ENCODE assay signal across 12 cellular contexts in the genomic region with DNA sequence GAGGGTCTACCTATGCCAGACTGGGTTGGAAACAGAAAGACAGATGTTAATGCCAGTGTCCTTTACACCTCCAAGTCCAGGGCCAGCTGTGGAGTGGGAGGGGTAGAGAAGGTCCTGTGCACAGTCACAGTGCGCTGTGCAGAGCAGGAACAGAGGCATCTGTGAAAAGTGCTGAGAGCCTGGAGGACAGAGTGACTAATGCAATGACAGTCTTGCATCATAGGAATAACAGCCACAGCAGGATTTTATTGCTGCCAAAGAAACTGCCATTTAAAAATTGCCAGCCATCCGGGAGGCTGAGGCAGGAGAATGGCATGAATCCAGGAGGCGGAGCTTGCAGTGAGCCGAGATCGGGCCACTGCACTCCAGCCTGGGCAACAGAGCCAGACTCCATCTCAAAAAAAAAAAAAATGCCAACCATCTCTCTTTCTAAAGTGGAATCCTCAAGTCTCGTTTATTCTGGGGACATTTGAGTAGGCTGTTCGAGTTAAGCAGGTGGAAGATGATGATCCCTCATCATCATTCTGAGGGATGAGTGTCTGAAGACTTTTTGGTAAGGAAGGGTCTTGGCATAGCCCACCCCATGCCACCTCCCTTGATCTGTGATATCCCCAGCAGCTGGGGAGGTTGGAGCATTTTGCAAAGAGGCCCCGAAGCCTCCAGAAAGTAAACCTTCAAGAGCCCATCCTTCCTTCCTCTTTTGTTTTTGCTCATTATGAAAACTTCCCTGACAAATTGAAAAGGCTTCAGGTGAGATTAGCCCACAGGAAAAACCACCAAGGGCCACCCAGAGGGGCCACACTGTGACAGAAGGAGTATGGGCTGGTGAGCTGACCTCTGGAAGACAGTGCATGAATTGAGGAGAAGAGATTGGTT. TPM values are rescaled to one million over a fixed set of nuclear protein-coding genes. Genes with fewer than 3 reads are reported as not detected.
DNase-seq lines count a peak whose midpoint lies in the region; ATAC-seq, FAIRE-seq and TF ChIP-seq lines count a peak whose summit lies in the region.
"Had no signal": no experiment of that assay in that cellular context is flagged by ENCODE, and none has a peak within 500 bp of the region (broad histone marks: within the 10 kb centered on the region; RNA-seq: fewer than 3 reads in every experiment).

No MANE protein-coding gene starts in this region.

- WGBS in HepG2 (ENCODE audit: low lambda C conversion rate), result 21% methylated on average over 8 of the region's 8 CpGs

- H3K27ac ChIP-seq in HEK293 (ENCODE audit: extremely low read depth, low read depth, low read length) (no peak overlapping the region), HepG2 (ENCODE audit: extremely low read length, insufficient read depth, low read length) (no peak overlapping the region), osteoblast (ENCODE audit: low read depth, low read length) (no peak overlapping the region)
- H3K27ac ChIP-seq: KMS-11, SK-N-MC had no signal

- no peak for TF ChIP-seq POLR2A in HepG2 (IDR thresholded peaks at IDR 0.05; ENCODE audit: insufficient read depth in 1 of 2, low read depth in 2 of 2, low read length in 2 of 2)

- no peak overlapping the region for H2AFZ ChIP-seq in HepG2 (ENCODE audit: low read length)
- no peak overlapping the region for H2AFZ ChIP-seq in osteoblast (ENCODE audit: low read length)

- H3K79me2 ChIP-seq in HepG2 (ENCODE audit: insufficient read depth, low read length), result no peaks in the 10 kb centered on the region
- H3K79me2 ChIP-seq in osteoblast (ENCODE audit: insufficient read depth, low read length), result no peaks in the 10 kb centered on the region

- H3K27me3 ChIP-seq in HepG2 (ENCODE audit: control insufficient read depth in 1 of 2, insufficient read depth in 2 of 2, low read length in 2 of 2), result peaks cover 0 to 3% of the 10 kb centered on the region in 2 experiments; a peak in 2 of 5 replicates
- H3K27me3 ChIP-seq in osteoblast (ENCODE audit: insufficient read depth, low read length), result peaks cover 48% of the 10 kb centered on the region

- no peak for FAIRE-seq in HepG2 (lab: Jason Lieb, UNC)

- ATAC-seq in HepG2 (no peak), HG02852 (IDR thresholded peaks at IDR 0.05; ENCODE audit: unreplicated experiment) (no peak)

- peak; percentile 47 for DNase-seq in AG20443 (ENCODE audit: low spot score)
- DNase-seq in SW480 (ENCODE audit: low spot score), result peak; percentile 67
- DNase-seq in HepG2 (ENCODE audit: low spot score), result no peak
- no peak for DNase-seq in NCI-H146 treated with DMSO at 0.1 percent for 48 hours (lab: John Stamatoyannopoulos, UW; ENCODE audit: unreplicated experiment)
- no peak for DNase-seq in NCI-H2227 treated with DMSO at 0.1 percent for 48 hours (lab: John Stamatoyannopoulos, UW)
- no peak for DNase-seq in osteoblast (ENCODE audit: insufficient read length, low spot score, missing footprints)
- DNase-seq: Calu3; effector CD4-positive, alpha-beta T cell had no signal

- no peak for TF ChIP-seq RAD21 in HepG2 (CRISPR knock-in tag; IDR thresholded peaks at IDR 0.05)

- H3K9me3 ChIP-seq in HEK293 (ENCODE audit: control insufficient read depth, insufficient read depth, low read depth, low read length) (no peaks in the 10 kb centered on the region), HepG2 (ENCODE audit: low read length) (no peaks in the 10 kb centered on the region), osteoblast (ENCODE audit: low read depth, low read length) (no peaks in the 10 kb centered on the region)

- no peak overlapping the region for H3K4me2 ChIP-seq in HepG2 (ENCODE audit: low read depth, low read length)
- H3K4me2 ChIP-seq in osteoblast (ENCODE audit: insufficient read depth, low read length), result no peak overlapping the region
- H3K4me2 ChIP-seq: KMS-11 had no signal

- POLR2A ChIA-PET in HEK293 (lab: Yijun Ruan, JAX), result no interaction called here
- POLR2A ChIA-PET in HepG2 (lab: Yijun Ruan, JAX), result no interaction called here

- no TSS peak for BruUV-seq in HepG2 (replicated peaks; lab: Mats Ljungman, UMichigan)

- TF ChIP-seq EP300 in HepG2 (IDR thresholded peaks at IDR 0.05; ENCODE audit: low read depth in 2 of 2, low read length in 2 of 2) (no peak), HepG2 (CRISPR knock-in tag; IDR thresholded peaks at IDR 0.05; ENCODE audit: borderline replicate concordance) (no peak)

- H3K4me3 ChIP-seq in HEK293 (ENCODE audit: low read depth, low read length) (no peak overlapping the region), HepG2 (replicated peaks in 1 of 3; ENCODE audit: insufficient read depth in 1 of 3, low read depth in 2 of 3, low read length in 3 of 3) (no peak overlapping the region), osteoblast (ENCODE audit: insufficient read depth, low read length) (no peak overlapping the region)
- H3K4me3 ChIP-seq: SK-N-MC had no signal

- H3K36me3 ChIP-seq in HEK293 (ENCODE audit: control insufficient read depth in 2 of 2, insufficient read depth in 1 of 2, low read length in 2 of 2) (no peaks in the 10 kb centered on the region), HepG2 (replicated peaks in 1 of 2; ENCODE audit: control insufficient read depth in 1 of 2, insufficient read depth in 2 of 2, low read length in 2 of 2) (no peaks in the 10 kb centered on the region), osteoblast (ENCODE audit: insufficient read depth, low read length) (no peaks in the 10 kb centered on the region)

- intact Hi-C loops in HepG2 (cut with micrococcal nuclease; ENCODE audit: unreplicated experiment), result no loop called here

- CTCF ChIA-PET in HEK293 (lab: Yijun Ruan, JAX), result interaction anchor here (0.6 kb wide), 1 partner anchor 198 kb away, joined by 4 read pairs; no protein-coding TSS in a partner anchor
- CTCF ChIA-PET in HepG2 (lab: Yijun Ruan, JAX; ENCODE audit: low intra/inter-chr PET ratio, low total read pairs), result no interaction called here

- in situ Hi-C loops in HepG2 (cut with HindIII; ENCODE audit: extremely low pct_ligation_motif_present, low pct_unique_long_range_greater_than_20kb), result no loop called here

- TF ChIP-seq CTCF in HEK293 (tag by site-specific recombination; IDR thresholded peaks at IDR 0.05) (no peak), HepG2 (CRISPR knock-in tag; IDR thresholded peaks at IDR 0.05) (no peak), osteoblast (IDR thresholded peaks at IDR 0.05; ENCODE audit: extremely low read depth, low read depth, low read length) (no peak)

- H3K9ac ChIP-seq in HepG2 (ENCODE audit: insufficient read depth, low read depth, low read length), result no peak overlapping the region
- H3K9ac ChIP-seq: KMS-11 had no signal

- H3K4me1 ChIP-seq in HEK293 (ENCODE audit: control insufficient read depth, insufficient read depth, low read length) (no peaks in the 10 kb centered on the region), HepG2 (ENCODE audit: insufficient read depth, low read length) (no peaks in the 10 kb centered on the region), osteoblast (ENCODE audit: insufficient read depth, low read length) (no peaks in the 10 kb centered on the region)

- H4K20me1 ChIP-seq in HepG2 (ENCODE audit: insufficient read depth, low read length), result no peaks in the 10 kb centered on the region
- no peaks in the 10 kb centered on the region for H4K20me1 ChIP-seq in osteoblast (ENCODE audit: insufficient read depth, low read length)

RNA-seq across cellular contexts. Expression of a gene that starts 7.7 kb away (rescaled TPM):
- total RNA-seq in HepG2 (2016; rRNA removed; fragmentation: Illumina TruSeq; extraction: Trizol) (not detected in 2 replicates), osteoblast (not detected in 2 replicates)
- total RNA-seq in HepG2 (2016; cell fraction: cytosol; rRNA removed; fragmentation: Illumina TruSeq; extraction: Trizol; ENCODE audit: low read depth), result not detected in 2 replicates
- total RNA-seq in HepG2 (2016; cell fraction: insoluble cytoplasmic fraction; rRNA removed; fragmentation: Illumina TruSeq; extraction: Trizol), result not detected in 2 replicates
- not detected in 2 replicates for total RNA-seq in HepG2 (2016; cell fraction: membrane; rRNA removed; fragmentation: Illumina TruSeq; extraction: Trizol)
- not detected in 2 replicates for total RNA-seq in HepG2 (2016; cell fraction: nucleus; rRNA removed; fragmentation: Illumina TruSeq; extraction: Trizol)
- not detected in 2 replicates for polyA plus RNA-seq in HepG2 (2011; rRNA removed)
- polyA plus RNA-seq in HepG2 (2011; cell fraction: cytosol; rRNA removed), result not detected in 2 replicates
- not detected in 2 replicates for polyA plus RNA-seq in HepG2 (2011; cell fraction: nucleus; rRNA removed)
- not detected in 2 replicates for polyA plus RNA-seq in HepG2 (2012)
- not detected in 2 replicates for polyA plus RNA-seq in HepG2 (2016; cell fraction: cytosol; fragmentation: Illumina TruSeq; extraction: Trizol; ENCODE audit: low read depth)
- not detected in 2 replicates for polyA plus RNA-seq in HepG2 (2016; cell fraction: insoluble cytoplasmic fraction; fragmentation: Illumina TruSeq; extraction: Trizol; ENCODE audit: low read depth)
- polyA plus RNA-seq in HepG2 (2016; cell fraction: membrane; fragmentation: Illumina TruSeq; extraction: Trizol; ENCODE audit: low read depth), result not detected in 2 replicates
- not detected in 2 replicates for polyA plus RNA-seq in HepG2 (2016; cell fraction: nucleus; fragmentation: Illumina TruSeq; extraction: Trizol; ENCODE audit: insufficient read depth, low read depth)
- polyA minus RNA-seq in HepG2 (2011; rRNA and poly(A)+ RNA removed; ENCODE audit: low replicate concordance), result not detected in 2 replicates
- not detected in 2 replicates for polyA minus RNA-seq in HepG2 (2011; cell fraction: cytosol; rRNA and poly(A)+ RNA removed)
- not detected in 2 replicates for polyA minus RNA-seq in HepG2 (2011; cell fraction: nucleus; rRNA and poly(A)+ RNA removed)
- total RNA-seq: Calu3 had no signal

RNA-seq across cellular contexts. Expression of a gene that starts 9.1 kb away (rescaled TPM):
- total RNA-seq in HepG2 (2016; rRNA removed; fragmentation: Illumina TruSeq; extraction: Trizol), result not detected in 2 replicates
- not detected in 2 replicates for total RNA-seq in HepG2 (2016; cell fraction: cytosol; rRNA removed; fragmentation: Illumina TruSeq; extraction: Trizol; ENCODE audit: low read depth)
- not detected in 2 replicates for total RNA-seq in HepG2 (2016; cell fraction: insoluble cytoplasmic fraction; rRNA removed; fragmentation: Illumina TruSeq; extraction: Trizol)
- total RNA-seq in HepG2 (2016; cell fraction: membrane; rRNA removed; fragmentation: Illumina TruSeq; extraction: Trizol), result not detected in 2 replicates
- total RNA-seq in HepG2 (2016; cell fraction: nucleus; rRNA removed; fragmentation: Illumina TruSeq; extraction: Trizol), result not detected in 2 replicates
- polyA plus RNA-seq in HepG2 (2011; rRNA removed), result not detected in 2 replicates
- not detected in 2 replicates for polyA plus RNA-seq in HepG2 (2011; cell fraction: cytosol; rRNA removed)
- polyA plus RNA-seq in HepG2 (2011; cell fraction: nucleus; rRNA removed), result not detected in 2 replicates
- polyA plus RNA-seq in HepG2 (2012), result not detected in 2 replicates
- polyA plus RNA-seq in HepG2 (2016; cell fraction: cytosol; fragmentation: Illumina TruSeq; extraction: Trizol; ENCODE audit: low read depth), result not detected in 2 replicates
- polyA plus RNA-seq in HepG2 (2016; cell fraction: insoluble cytoplasmic fraction; fragmentation: Illumina TruSeq; extraction: Trizol; ENCODE audit: low read depth), result not detected in 2 replicates
- not detected in 2 replicates for polyA plus RNA-seq in HepG2 (2016; cell fraction: membrane; fragmentation: Illumina TruSeq; extraction: Trizol; ENCODE audit: low read depth)
- not detected in 2 replicates for polyA plus RNA-seq in HepG2 (2016; cell fraction: nucleus; fragmentation: Illumina TruSeq; extraction: Trizol; ENCODE audit: insufficient read depth, low read depth)
- not detected in 2 replicates for polyA minus RNA-seq in HepG2 (2011; rRNA and poly(A)+ RNA removed; ENCODE audit: low replicate concordance)
- polyA minus RNA-seq in HepG2 (2011; cell fraction: cytosol; rRNA and poly(A)+ RNA removed), result not detected in 2 replicates
- not detected in 2 replicates for polyA minus RNA-seq in HepG2 (2011; cell fraction: nucleus; rRNA and poly(A)+ RNA removed)
- not detected in 2 replicates for total RNA-seq in osteoblast
- total RNA-seq: Calu3 had no signal

RNA-seq across cellular contexts. Expression of a gene that starts 45.4 kb away (rescaled TPM):
- not detected in 2 replicates for total RNA-seq in HepG2 (2016; rRNA removed; fragmentation: Illumina TruSeq; extraction: Trizol)
- not detected in 2 replicates for total RNA-seq in HepG2 (2016; cell fraction: cytosol; rRNA removed; fragmentation: Illumina TruSeq; extraction: Trizol; ENCODE audit: low read depth)
- total RNA-seq in HepG2 (2016; cell fraction: insoluble cytoplasmic fraction; rRNA removed; fragmentation: Illumina TruSeq; extraction: Trizol), result not detected in 2 replicates
- total RNA-seq in HepG2 (2016; cell fraction: membrane; rRNA removed; fragmentation: Illumina TruSeq; extraction: Trizol), result not detected in 2 replicates
- not detected in 2 replicates for total RNA-seq in HepG2 (2016; cell fraction: nucleus; rRNA removed; fragmentation: Illumina TruSeq; extraction: Trizol)
- not detected in 2 replicates for polyA plus RNA-seq in HepG2 (2011; rRNA removed)
- polyA plus RNA-seq in HepG2 (2011; cell fraction: cytosol; rRNA removed), result not detected in 2 replicates
- not detected in 2 replicates for polyA plus RNA-seq in HepG2 (2011; cell fraction: nucleus; rRNA removed)
- polyA plus RNA-seq in HepG2 (2012), result not detected in 2 replicates
- polyA plus RNA-seq in HepG2 (2016; cell fraction: cytosol; fragmentation: Illumina TruSeq; extraction: Trizol; ENCODE audit: low read depth), result not detected in 2 replicates
- not detected in 2 replicates for polyA plus RNA-seq in HepG2 (2016; cell fraction: insoluble cytoplasmic fraction; fragmentation: Illumina TruSeq; extraction: Trizol; ENCODE audit: low read depth)
- polyA plus RNA-seq in HepG2 (2016; cell fraction: membrane; fragmentation: Illumina TruSeq; extraction: Trizol; ENCODE audit: low read depth), result not detected in 2 replicates
- polyA plus RNA-seq in HepG2 (2016; cell fraction: nucleus; fragmentation: Illumina TruSeq; extraction: Trizol; ENCODE audit: insufficient read depth, low read depth), result not detected in 2 replicates
- polyA minus RNA-seq in HepG2 (2011; rRNA and poly(A)+ RNA removed; ENCODE audit: low replicate concordance), result 1.0 and 3.6 TPM in 2 replicates
- polyA minus RNA-seq in HepG2 (2011; cell fraction: cytosol; rRNA and poly(A)+ RNA removed), result not detected in 2 replicates
- polyA minus RNA-seq in HepG2 (2011; cell fraction: nucleus; rRNA and poly(A)+ RNA removed), result not detected in 2 replicates
- 0.72 and 0.88 TPM in 2 replicates for total RNA-seq in osteoblast
- total RNA-seq: Calu3 had no signal

Comparison
In these comparisons a context has a peak if more than half of its experiments do, and no peak if none do; other contexts are left out.
1. DNase-seq: peak in AG20443 (single experiment) and SW480 (single experiment); none in HepG2 (single experiment), NCI-H146 treated with DMSO at 0.1 percent for 48 hours (single experiment), NCI-H2227 treated with DMSO at 0.1 percent for 48 hours (single experiment) and osteoblast (single experiment).